ENCODE assay signal across 35 cellular contexts in the genomic region with DNA sequence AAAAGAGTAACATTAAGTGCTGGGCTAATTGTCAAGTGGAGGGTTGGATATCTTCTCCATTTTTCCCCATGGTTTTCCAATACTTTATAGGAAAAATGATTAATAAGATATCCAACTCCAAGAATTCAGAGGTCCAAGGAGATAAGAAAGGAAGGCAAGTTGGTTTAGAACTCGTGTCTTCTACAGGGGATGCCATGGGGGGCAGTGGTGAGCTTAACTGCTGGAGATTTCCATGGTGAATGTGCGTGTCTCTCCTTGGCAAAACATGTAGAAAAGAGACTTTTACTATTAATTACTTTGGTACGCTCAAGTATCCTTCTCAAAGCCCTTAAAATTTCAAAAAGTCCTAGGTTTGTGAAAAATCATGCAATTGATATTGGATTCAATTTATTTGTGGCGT.
"Had no signal": no experiment of that assay in that cellular context is flagged by ENCODE, and none has a peak within 500 bp of the region (broad histone marks: within the 10 kb centered on the region; RNA-seq: fewer than 3 reads in every experiment).

No MANE protein-coding gene starts in this region.

- H3K4me1 Mint-ChIP-seq: activated CD4-positive, alpha-beta T cell treated with anti-CD3 and anti-CD28 coated beads for 36 hours; activated CD4-positive, alpha-beta T cell treated with anti-CD3 and anti-CD28 coated beads, Interleukin-2, amount 10 ng/mL, durations not matched to agents 24 days and 14 days; activated CD8-positive, alpha-beta memory T cell treated with anti-CD3 and anti-CD28 coated beads, Interleukin-2, amount 10 ng/mL, durations not matched to agents 7 days and 5 days; activated naive CD4-positive, alpha-beta T cell treated with anti-CD3 and anti-CD28 coated beads, Interleukin-2, amount 50 U/mL, for 24 hours; activated naive CD8-positive, alpha-beta T cell treated with anti-CD3 and anti-CD28 coated beads for 36 hours; activated naive CD8-positive, alpha-beta T cell treated with anti-CD3 and anti-CD28 coated beads, Interleukin-2, amount 50 U/mL, for 24 hours had no signal

- H3K36me3 Mint-ChIP-seq: activated CD8-positive, alpha-beta memory T cell treated with anti-CD3 and anti-CD28 coated beads, Interleukin-2, amount 10 ng/mL, durations not matched to agents 7 days and 5 days; activated naive CD4-positive, alpha-beta T cell treated with anti-CD3 and anti-CD28 coated beads, Interleukin-2, amount 50 U/mL, for 24 hours; activated naive CD8-positive, alpha-beta T cell treated with anti-CD3 and anti-CD28 coated beads for 36 hours had no signal

- ATAC-seq: activated CD4-positive, alpha-beta T cell treated with anti-CD3 and anti-CD28 coated beads for 36 hours; activated CD8-positive, alpha-beta memory T cell treated with anti-CD3 and anti-CD28 coated beads, Interleukin-2, amount 10 ng/mL, durations not matched to agents 7 days and 5 days; activated CD8-positive, alpha-beta T cell treated with anti-CD3 and anti-CD28 coated beads, Interleukin-2, amount 10 ng/mL, durations not matched to agents 7 days and 5 days; activated naive CD8-positive, alpha-beta T cell treated with anti-CD3 and anti-CD28 coated beads, Interleukin-2, amount 50 U/mL, for 24 hours; body of pancreas; effector memory CD8-positive, alpha-beta T cell; gastroesophageal sphincter; heart right ventricle had no signal

- H3K4me1 ChIP-seq: adrenal gland, body of pancreas, esophagus squamous epithelium, gastroesophageal sphincter, heart right ventricle had no signal

- H3K4me3 ChIP-seq: adrenal gland, body of pancreas, esophagus squamous epithelium, gastroesophageal sphincter, heart right ventricle had no signal

- H3K27me3 Mint-ChIP-seq: activated CD4-positive, alpha-beta memory T cell treated with anti-CD3 and anti-CD28 coated beads for 36 hours; activated CD4-positive, alpha-beta T cell treated with anti-CD3 and anti-CD28 coated beads for 36 hours; activated CD4-positive, alpha-beta T cell treated with anti-CD3 and anti-CD28 coated beads, Interleukin-2, amount 10 ng/mL, durations not matched to agents 24 days and 14 days; activated CD8-positive, alpha-beta memory T cell treated with anti-CD3 and anti-CD28 coated beads, Interleukin-2, amount 10 ng/mL, durations not matched to agents 7 days and 5 days; activated naive CD4-positive, alpha-beta T cell treated with anti-CD3 and anti-CD28 coated beads, Interleukin-2, amount 50 U/mL, for 24 hours; activated naive CD8-positive, alpha-beta T cell treated with anti-CD3 and anti-CD28 coated beads for 36 hours; activated naive CD8-positive, alpha-beta T cell treated with anti-CD3 and anti-CD28 coated beads, Interleukin-2, amount 50 U/mL, for 24 hours; effector memory CD8-positive, alpha-beta T cell had no signal

- H3K27ac Mint-ChIP-seq: activated CD4-positive, alpha-beta memory T cell treated with anti-CD3 and anti-CD28 coated beads for 36 hours; activated CD4-positive, alpha-beta T cell treated with anti-CD3 and anti-CD28 coated beads for 36 hours; activated CD4-positive, alpha-beta T cell treated with anti-CD3 and anti-CD28 coated beads, Interleukin-2, amount 10 ng/mL, durations not matched to agents 24 days and 14 days; activated CD8-positive, alpha-beta memory T cell treated with anti-CD3 and anti-CD28 coated beads, Interleukin-2, amount 10 ng/mL, durations not matched to agents 7 days and 5 days; activated CD8-positive, alpha-beta T cell treated with anti-CD3 and anti-CD28 coated beads, Interleukin-2, amount 10 ng/mL, durations not matched to agents 7 days and 5 days; activated naive CD4-positive, alpha-beta T cell treated with anti-CD3 and anti-CD28 coated beads for 36 hours; activated naive CD4-positive, alpha-beta T cell treated with anti-CD3 and anti-CD28 coated beads, Interleukin-2, amount 50 U/mL, for 24 hours; activated naive CD8-positive, alpha-beta T cell treated with anti-CD3 and anti-CD28 coated beads for 36 hours; activated naive CD8-positive, alpha-beta T cell treated with anti-CD3 and anti-CD28 coated beads, Interleukin-2, amount 50 U/mL, for 24 hours; activated T-helper 1 cell treated with anti-CD3 and anti-CD28 coated beads, Interleukin-12 subunit alpha, Interleukin-12 subunit beta, Interleukin-2, Interleukin-4 antibody, amounts not matched to agents 30 ng/mL and 10 ng/mL and 1 ng/mL, durations not matched to agents 14 hours and 24 hours and 36 hours; activated T-helper 2 cell treated with anti-CD3 and anti-CD28 coated beads, Interferon-gamma antibody, Interleukin-2, Interleukin-4, amounts not matched to agents 10 μg/mL and 5 μg/mL and 100 μg/mL, durations not matched to agents 14 hours and 24 hours and 36 hours; effector memory CD8-positive, alpha-beta T cell had no signal

- H3K27me3 ChIP-seq: adrenal gland, body of pancreas, esophagus squamous epithelium, gastroesophageal sphincter, heart right ventricle had no signal

- H3K36me3 ChIP-seq: adrenal gland, esophagus squamous epithelium, gastroesophageal sphincter, heart right ventricle had no signal

- H3K27ac ChIP-seq: adrenal gland, body of pancreas, epithelial cell of prostate, esophagus squamous epithelium, gastroesophageal sphincter, heart right ventricle had no signal

- H3K9me3 ChIP-seq: adrenal gland, body of pancreas, esophagus squamous epithelium had no signal

- H3K4me3 Mint-ChIP-seq: activated CD4-positive, alpha-beta memory T cell treated with anti-CD3 and anti-CD28 coated beads for 36 hours; activated CD4-positive, alpha-beta T cell treated with anti-CD3 and anti-CD28 coated beads for 36 hours; activated CD4-positive, alpha-beta T cell treated with anti-CD3 and anti-CD28 coated beads, Interleukin-2, amount 10 ng/mL, durations not matched to agents 24 days and 14 days; activated CD8-positive, alpha-beta memory T cell treated with anti-CD3 and anti-CD28 coated beads, Interleukin-2, amount 10 ng/mL, durations not matched to agents 7 days and 5 days; activated CD8-positive, alpha-beta T cell treated with anti-CD3 and anti-CD28 coated beads, Interleukin-2, amount 10 ng/mL, durations not matched to agents 7 days and 5 days; activated naive CD4-positive, alpha-beta T cell treated with anti-CD3 and anti-CD28 coated beads for 36 hours; activated naive CD4-positive, alpha-beta T cell treated with anti-CD3 and anti-CD28 coated beads, Interleukin-2, amount 50 U/mL, for 24 hours; activated naive CD8-positive, alpha-beta T cell treated with anti-CD3 and anti-CD28 coated beads for 36 hours; activated naive CD8-positive, alpha-beta T cell treated with anti-CD3 and anti-CD28 coated beads, Interleukin-2, amount 50 U/mL, for 24 hours; activated T-helper 1 cell treated with anti-CD3 and anti-CD28 coated beads, Interleukin-12 subunit alpha, Interleukin-12 subunit beta, Interleukin-2, Interleukin-4 antibody, amounts not matched to agents 30 ng/mL and 10 ng/mL and 1 ng/mL, durations not matched to agents 14 hours and 24 hours and 36 hours; effector memory CD8-positive, alpha-beta T cell had no signal

- FAIRE-seq: colon, endometrium, endothelial cell of umbilical vein had no signal

- DNase-seq: activated CD4-positive, alpha-beta memory T cell treated with anti-CD3 and anti-CD28 coated beads for 36 hours; activated CD4-positive, alpha-beta T cell treated with anti-CD3 and anti-CD28 coated beads for 36 hours; activated CD4-positive, alpha-beta T cell treated with anti-CD3 and anti-CD28 coated beads, Interleukin-2, amount 10 ng/mL, durations not matched to agents 24 days and 14 days; activated CD4-positive, CD25-positive, alpha-beta regulatory T cell; activated CD4-positive, CD25-positive, alpha-beta regulatory T cell treated with anti-CD3 and anti-CD28 coated beads, Interleukin-2, amount 50 U/mL, for 72 hours; activated CD8-positive, alpha-beta memory T cell treated with anti-CD3 and anti-CD28 coated beads, Interleukin-2, amount 10 ng/mL, durations not matched to agents 7 days and 5 days; activated CD8-positive, alpha-beta memory T cell treated with anti-CD3 and anti-CD28 coated beads, Interleukin-2, amount 50 U/mL, for 4 hours; activated CD8-positive, alpha-beta T cell treated with anti-CD3 and anti-CD28 coated beads, Interleukin-2, amount 10 ng/mL, durations not matched to agents 7 days and 5 days; activated effector memory CD4-positive, alpha-beta T cell treated with anti-CD3 and anti-CD28 coated beads, Interleukin-2, amount 50 U/mL, for 16 hours; activated naive CD4-positive, alpha-beta T cell treated with anti-CD3 and anti-CD28 coated beads for 36 hours; activated naive CD8-positive, alpha-beta T cell treated with anti-CD3 and anti-CD28 coated beads for 36 hours; activated naive CD8-positive, alpha-beta T cell treated with anti-CD3 and anti-CD28 coated beads, Interleukin-2, amount 50 U/mL, for 24 hours; activated T-cell treated with anti-CD3 and anti-CD28 coated beads, Interleukin-2, amount 50 U/mL, for 1 hour; activated T-cell treated with anti-CD3 and anti-CD28 coated beads, Interleukin-2, amount 50 U/mL, for 48 hours; adrenal gland; amygdala; aorta; body of pancreas; caudate nucleus; cortex of kidney; dermis blood vessel endothelial cell; effector CD4-positive, alpha-beta T cell; effector memory CD8-positive, alpha-beta T cell; esophagus squamous epithelium; foreskin melanocyte; heart right ventricle; T-helper 2 cell had no signal
